ENCODE assay signal across 16 cellular contexts in the genomic region with DNA sequence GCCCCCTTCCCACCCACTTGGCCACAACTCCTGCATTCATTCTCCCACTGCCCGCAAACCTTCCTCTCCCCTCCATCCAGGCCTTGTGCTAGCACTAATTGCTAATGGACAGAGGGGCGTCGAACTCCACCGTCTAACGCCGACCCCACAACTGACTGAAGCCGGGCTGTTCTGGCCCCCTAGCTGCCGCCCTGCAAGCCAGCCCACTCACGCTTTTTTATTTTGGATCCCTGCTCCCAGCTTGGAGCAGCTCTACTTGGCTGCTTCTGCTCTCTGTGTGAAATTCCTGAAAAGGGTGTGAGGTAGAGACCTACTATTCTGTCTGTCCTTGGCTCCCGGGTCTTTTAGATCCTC. TPM values are rescaled to one million over a fixed set of nuclear protein-coding genes. Genes with fewer than 3 reads are reported as not detected.
DNase-seq lines count a peak whose midpoint lies in the region; ATAC-seq, FAIRE-seq and TF ChIP-seq lines count a peak whose summit lies in the region.
"Had no signal": no experiment of that assay in that cellular context is flagged by ENCODE, and none has a peak within 500 bp of the region (broad histone marks: within the 10 kb centered on the region; RNA-seq: fewer than 3 reads in every experiment).

No MANE protein-coding gene starts in this region.

- ATAC-seq in GM23338 (peak; percentile 12), HG02981 (IDR thresholded peaks at IDR 0.05; ENCODE audit: unreplicated experiment) (no peak)
- ATAC-seq: activated T-helper 17 cell treated with anti-CD3 and anti-CD28 coated beads, Interleukin-2, amount 50 U/mL, for 72 hours had no signal

- H3K4me2 ChIP-seq in GM23338 = peak overlapping the region; percentile 92
- H3K4me2 ChIP-seq in hepatocyte = peak overlapping the region; percentile 97

- H3F3A ChIP-seq in GM23338 (replicated peaks; ENCODE audit: low read depth) = peaks cover 18% of the 10 kb centered on the region; the same call in 1 of the 2 replicates

- H4K20me1 ChIP-seq in GM23338 (replicated peaks; ENCODE audit: insufficient read depth) (peaks cover 8% of the 10 kb centered on the region; the same call in 1 of the 2 replicates), hepatocyte (ENCODE audit: insufficient read depth, poor library complexity, severe bottlenecking) (no peaks in the 10 kb centered on the region)

- peak; percentile 17 to 24; a peak in 2 of 4 replicates for TF ChIP-seq CTCF in GM23338 (conservative IDR thresholded peaks at IDR 0.05; ENCODE audit: low read depth in 2 of 2)
- TF ChIP-seq CTCF in VCaP (conservative IDR thresholded peaks at IDR 0.05) = no peak
- no peak for TF ChIP-seq CTCF in hepatocyte (IDR thresholded peaks at IDR 0.05; ENCODE audit: poor library complexity)
- TF ChIP-seq CTCF in kidney (IDR thresholded peaks at IDR 0.05; ENCODE audit: borderline replicate concordance, extremely low read depth, insufficient read depth) = no peak

- no peaks in the 10 kb centered on the region; the same call in 2 of the 3 replicates for H3K36me3 Mint-ChIP-seq in GM23338 (ENCODE audit: low read depth)
- peaks cover 2% of the 10 kb centered on the region for H3K36me3 Mint-ChIP-seq in activated T-helper 2 cell treated with anti-CD3 and anti-CD28 coated beads, Interferon-gamma antibody, Interleukin-2, Interleukin-4, amounts not matched to agents 10 μg/mL and 5 μg/mL and 100 μg/mL, durations not matched to agents 14 hours and 24 hours and 36 hours (ENCODE audit: low read depth)

- H3K4me3 ChIP-seq in GM23338 = peak overlapping the region; percentile 86
- H3K4me3 ChIP-seq in hepatocyte = no peak overlapping the region
- H3K4me3 ChIP-seq in kidney (ENCODE audit: low read length in 2 of 2) = no peak overlapping the region
- H3K4me3 ChIP-seq: mucosa of descending colon had no signal

- FAIRE-seq in kidney (lab: Jason Lieb, UNC) = no peak
- FAIRE-seq: islet of Langerhans had no signal

- intact Hi-C loops in activated T-helper 2 cell treated with anti-CD3 and anti-CD28 coated beads, Interferon-gamma antibody, Interleukin-2, Interleukin-4, amounts not matched to agents 10 μg/mL and 5 μg/mL and 100 μg/mL, durations not matched to agents 14 hours and 24 hours and 36 hours (cut with micrococcal nuclease) = no loop called here
- intact Hi-C loops in kidney (cut with DNase I) = no loop called here

- peaks cover 21% of the 10 kb centered on the region for H3K4me1 Mint-ChIP-seq in GM23338
- H3K4me1 Mint-ChIP-seq in activated T-helper 2 cell treated with anti-CD3 and anti-CD28 coated beads, Interferon-gamma antibody, Interleukin-2, Interleukin-4, amounts not matched to agents 10 μg/mL and 5 μg/mL and 100 μg/mL, durations not matched to agents 14 hours and 24 hours and 36 hours (ENCODE audit: low read depth) = no peaks in the 10 kb centered on the region
- H3K4me1 Mint-ChIP-seq: activated T-helper 17 cell treated with anti-CD3 and anti-CD28 coated beads, Interleukin-2, amount 50 U/mL, for 72 hours had no signal

- no peaks in the 10 kb centered on the region for H3K9me2 ChIP-seq in GM23338 (ENCODE audit: insufficient read depth)
- H3K9me2 ChIP-seq in hepatocyte (replicated peaks; ENCODE audit: insufficient read depth) = no peaks in the 10 kb centered on the region

- no peak overlapping the region for H3K9ac ChIP-seq in kidney (ENCODE audit: low read length in 2 of 2)

- H2AFZ ChIP-seq in GM23338 (peak overlapping the region; percentile 98), hepatocyte (peak overlapping the region; percentile 71)

- H3K9me3 Mint-ChIP-seq in GM23338 = no peaks in the 10 kb centered on the region
- H3K9me3 Mint-ChIP-seq in activated T-helper 2 cell treated with anti-CD3 and anti-CD28 coated beads, Interferon-gamma antibody, Interleukin-2, Interleukin-4, amounts not matched to agents 10 μg/mL and 5 μg/mL and 100 μg/mL, durations not matched to agents 14 hours and 24 hours and 36 hours = no peaks in the 10 kb centered on the region
- H3K9me3 Mint-ChIP-seq: activated CD4-positive, alpha-beta memory T cell treated with anti-CD3 and anti-CD28 coated beads, Interleukin-2, amount 10 ng/mL, durations not matched to agents 7 days and 5 days; activated T-helper 17 cell treated with anti-CD3 and anti-CD28 coated beads, Interleukin-2, amount 50 U/mL, for 72 hours; dendritic cell treated with granulocyte-macrophage colony-stimulating factor and Interleukin-4, amounts not matched to agents 40 ng/mL and 50 ng/mL, for 4 days had no signal

- no peaks in the 10 kb centered on the region for H3K9me3 ChIP-seq in hepatocyte (ENCODE audit: low read depth)
- H3K9me3 ChIP-seq in kidney (ENCODE audit: control insufficient read depth in 1 of 2, low read length in 2 of 2) = no peaks in the 10 kb centered on the region
- H3K9me3 ChIP-seq: mucosa of descending colon had no signal

- no peak overlapping the region for H3K27ac ChIP-seq in GM23338 (ENCODE audit: low read depth)
- peak overlapping the region; percentile 90 for H3K27ac ChIP-seq in VCaP
- H3K27ac ChIP-seq in hepatocyte = no peak overlapping the region
- no peak overlapping the region for H3K27ac ChIP-seq in kidney (ENCODE audit: low read depth in 2 of 2, low read length in 2 of 2)

- WGBS in hepatocyte (ENCODE audit: low lambda C conversion rate, missing lambda C conversion rate) = 6% methylated on average over 10 of the region's 10 CpGs

- peaks cover 23% of the 10 kb centered on the region for H3K27me3 Mint-ChIP-seq in GM23338 (ENCODE audit: insufficient read depth, low read depth, poor library complexity)
- H3K27me3 Mint-ChIP-seq in activated T-helper 2 cell treated with anti-CD3 and anti-CD28 coated beads, Interferon-gamma antibody, Interleukin-2, Interleukin-4, amounts not matched to agents 10 μg/mL and 5 μg/mL and 100 μg/mL, durations not matched to agents 14 hours and 24 hours and 36 hours (ENCODE audit: low read depth) = peaks cover 31% of the 10 kb centered on the region

- no peak overlapping the region for H3K4me3 Mint-ChIP-seq in GM23338
- no peak overlapping the region for H3K4me3 Mint-ChIP-seq in activated T-helper 2 cell treated with anti-CD3 and anti-CD28 coated beads, Interferon-gamma antibody, Interleukin-2, Interleukin-4, amounts not matched to agents 10 μg/mL and 5 μg/mL and 100 μg/mL, durations not matched to agents 14 hours and 24 hours and 36 hours (ENCODE audit: low read depth)
- H3K4me3 Mint-ChIP-seq: activated CD4-positive, alpha-beta memory T cell treated with anti-CD3 and anti-CD28 coated beads, Interleukin-2, amount 10 ng/mL, durations not matched to agents 7 days and 5 days; activated T-helper 17 cell treated with anti-CD3 and anti-CD28 coated beads, Interleukin-2, amount 50 U/mL, for 72 hours; dendritic cell treated with granulocyte-macrophage colony-stimulating factor and Interleukin-4, amounts not matched to agents 40 ng/mL and 50 ng/mL, for 4 days had no signal

- H3K4me1 ChIP-seq in GM23338 (ENCODE audit: insufficient read depth) (peaks cover 24% of the 10 kb centered on the region), hepatocyte (ENCODE audit: insufficient read depth) (peaks cover 21% of the 10 kb centered on the region), kidney (ENCODE audit: control insufficient read depth in 1 of 2, insufficient read depth in 1 of 2, low read depth in 1 of 2, low read length in 2 of 2) (peaks cover 0 to 4% of the 10 kb centered on the region in 2 donors)

- no peaks in the 10 kb centered on the region for H3K79me2 ChIP-seq in GM23338 (replicated peaks; ENCODE audit: insufficient read depth)
- H3K79me2 ChIP-seq in hepatocyte = no peaks in the 10 kb centered on the region

- H3K27ac Mint-ChIP-seq in GM23338 = no peak overlapping the region
- H3K27ac Mint-ChIP-seq in activated T-helper 2 cell treated with anti-CD3 and anti-CD28 coated beads, Interferon-gamma antibody, Interleukin-2, Interleukin-4, amounts not matched to agents 10 μg/mL and 5 μg/mL and 100 μg/mL, durations not matched to agents 14 hours and 24 hours and 36 hours = no peak overlapping the region
- H3K27ac Mint-ChIP-seq: activated CD4-positive, alpha-beta memory T cell treated with anti-CD3 and anti-CD28 coated beads, Interleukin-2, amount 10 ng/mL, durations not matched to agents 7 days and 5 days; activated T-helper 17 cell treated with anti-CD3 and anti-CD28 coated beads, Interleukin-2, amount 50 U/mL, for 72 hours; dendritic cell treated with granulocyte-macrophage colony-stimulating factor and Interleukin-4, amounts not matched to agents 40 ng/mL and 50 ng/mL, for 4 days had no signal

- DNase-seq in GM23338 (ENCODE audit: low spot score) (peak; percentile 60), hepatocyte (ENCODE audit: low spot score) (no peak), retina (peak; percentile 67), kidney (no peak), GDM1 (lab: John Stamatoyannopoulos, UW) (no peak)
- no peak for DNase-seq in activated T-helper 2 cell treated with anti-CD3 and anti-CD28 coated beads, Interferon-gamma antibody, Interleukin-2, Interleukin-4, amounts not matched to agents 10 μg/mL and 5 μg/mL and 100 μg/mL, durations not matched to agents 14 hours and 24 hours and 36 hours (ENCODE audit: low spot score)
- DNase-seq: activated CD4-positive, alpha-beta memory T cell treated with anti-CD3 and anti-CD28 coated beads, Interleukin-2, amount 10 ng/mL, durations not matched to agents 7 days and 5 days; EL; NCI-H187; T1000 had no signal

- H3K36me3 ChIP-seq in GM23338 (ENCODE audit: insufficient read depth) = no peaks in the 10 kb centered on the region
- no peaks in the 10 kb centered on the region for H3K36me3 ChIP-seq in hepatocyte (replicated peaks; ENCODE audit: insufficient read depth, low read depth)
- no peaks in the 10 kb centered on the region for H3K36me3 ChIP-seq in kidney (ENCODE audit: control insufficient read depth in 1 of 2, insufficient read depth in 2 of 2, low read length in 2 of 2)

- H3K27me3 ChIP-seq in GM23338 (ENCODE audit: insufficient read depth) (peaks cover 71% of the 10 kb centered on the region), hepatocyte (peaks cover 89% of the 10 kb centered on the region)

TF ChIP-seq in GM23338, 12 proteins besides CTCF, POLR2A, EP300 and RAD21 (continues in another document):
- no peak for TF ChIP-seq JUNB (IDR thresholded peaks at IDR 0.05; ENCODE audit: unreplicated experiment)
- no peak for TF ChIP-seq CREB1 (CRISPR knock-in tag; IDR thresholded peaks at IDR 0.05; ENCODE audit: low read depth)

RNA-seq across cellular contexts. Expression of a gene that starts 0.7 kb away (rescaled TPM):
- 22.1 and 24.6 TPM in 2 replicates for total RNA-seq in GM23338 (2014; rRNA removed; shearing (Covaris generic))
- polyA plus RNA-seq in GM23338 (2016; fragmentation: Nextera tagmentation; extraction: Ambion mirVana) (5.3 and 7.0 TPM in 2 replicates), hepatocyte (6.4 and 7.5 TPM in 2 replicates), kidney (ENCODE audit: insufficient read depth, low read depth, low replicate concordance) (7.6 TPM)
- total RNA-seq in hepatocyte (8.4 and 11.2 TPM in 2 replicates), kidney (11.5 TPM)
- total RNA-seq in activated T-helper 2 cell treated with anti-CD3 and anti-CD28 coated beads, Interferon-gamma antibody, Interleukin-2, Interleukin-4, amounts not matched to agents 10 μg/mL and 5 μg/mL and 100 μg/mL, durations not matched to agents 14 hours and 24 hours and 36 hours = 2.7 and 4.0 TPM in 2 replicates

Comparison
In these comparisons a context has a peak if more than half of its experiments do, and no peak if none do; other contexts are left out.
1. DNase-seq: peak in GM23338 (single experiment) and retina (single experiment); none in hepatocyte (single experiment), activated T-helper 2 cell treated with anti-CD3 and anti-CD28 coated beads, Interferon-gamma antibody, Interleukin-2, Interleukin-4, amounts not matched to agents 10 μg/mL and 5 μg/mL and 100 μg/mL, durations not matched to agents 14 hours and 24 hours and 36 hours (single experiment), kidney (single experiment) and GDM1 (single experiment).
2. CTCF ChIP-seq: peak in GM23338 (2 of 2); none in VCaP (single experiment), hepatocyte (single experiment) and kidney (single experiment).